ENCODE assay signal across 22 cellular contexts in the genomic region with DNA sequence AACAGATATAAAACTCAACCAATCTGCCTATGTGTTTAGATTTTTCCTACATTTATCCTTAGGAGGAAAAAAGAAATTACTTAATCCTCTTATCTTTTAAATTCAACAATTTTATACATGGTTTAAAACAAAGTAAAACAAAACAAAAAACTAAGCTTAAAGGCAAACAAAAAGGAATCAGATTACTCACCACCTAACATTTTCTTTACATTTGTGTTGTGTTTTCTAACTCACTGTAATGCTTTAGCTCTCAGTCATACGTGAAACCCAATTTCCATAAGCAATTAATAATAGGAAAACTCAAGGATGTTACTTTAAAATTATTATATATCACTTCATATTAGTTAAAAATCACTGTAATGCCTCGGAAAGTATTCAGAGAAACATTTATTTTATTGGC. TPM values are rescaled to one million over a fixed set of nuclear protein-coding genes. Genes with fewer than 3 reads are reported as not detected.
"Had no signal": no experiment of that assay in that cellular context is flagged by ENCODE, and none has a peak within 500 bp of the region (broad histone marks: within the 10 kb centered on the region; RNA-seq: fewer than 3 reads in every experiment).

No MANE protein-coding gene starts in this region.

- H3K4me1 ChIP-seq: lower lobe of right lung, testis, uterus had no signal

- H3K36me3 ChIP-seq: gastroesophageal sphincter, lower lobe of right lung, sigmoid colon, uterus had no signal

- ATAC-seq: gastroesophageal sphincter, left colon, lower lobe of right lung had no signal

- H3K4me3 Mint-ChIP-seq: activated B cell treated with CpG ODN at 0.5 μM for 24 hours; activated CD4-positive, alpha-beta memory T cell treated with anti-CD3 and anti-CD28 coated beads for 36 hours; activated naive CD8-positive, alpha-beta T cell treated with anti-CD3 and anti-CD28 coated beads, Interleukin-2, amount 10 ng/mL, durations not matched to agents 7 days and 5 days; naive B cell had no signal

- H3K27ac Mint-ChIP-seq: activated B cell treated with CpG ODN at 0.5 μM for 24 hours; activated CD4-positive, alpha-beta memory T cell treated with anti-CD3 and anti-CD28 coated beads for 36 hours; activated naive CD8-positive, alpha-beta T cell treated with anti-CD3 and anti-CD28 coated beads, Interleukin-2, amount 10 ng/mL, durations not matched to agents 7 days and 5 days; naive B cell had no signal

- H3K27me3 ChIP-seq: testis had no signal

- H3K4me3 ChIP-seq: gastroesophageal sphincter, lower lobe of right lung, sigmoid colon, testis, uterus had no signal

- H3K9me3 ChIP-seq: gastroesophageal sphincter, lower lobe of right lung, sigmoid colon, testis, uterus had no signal

- H3K36me3 Mint-ChIP-seq: activated naive CD8-positive, alpha-beta T cell treated with anti-CD3 and anti-CD28 coated beads, Interleukin-2, amount 10 ng/mL, durations not matched to agents 7 days and 5 days had no signal

- H3K27ac ChIP-seq: gastroesophageal sphincter, lower lobe of right lung, sigmoid colon, testis, uterus had no signal

- DNase-seq: activated B cell treated with CpG ODN at 0.5 μM for 24 hours; activated CD4-positive, alpha-beta memory T cell treated with anti-CD3 and anti-CD28 coated beads for 36 hours; activated CD4-positive, alpha-beta T cell treated with anti-CD3 and anti-CD28 coated beads for 4 hours; activated naive CD4-positive, alpha-beta T cell treated with Interleukin-2 at 50 U/mL for 16 hours; activated naive CD8-positive, alpha-beta T cell treated with anti-CD3 and anti-CD28 coated beads, Interleukin-2, amount 10 ng/mL, durations not matched to agents 7 days and 5 days; activated T-cell treated with anti-CD3 and anti-CD28 coated beads, Interleukin-2, amount 50 U/mL, for 48 hours; amniotic stem cell; cerebellar nuclear complex; left colon; lower lobe of right lung; naive B cell; occipital lobe; posterior cingulate gyrus; sigmoid colon; stimulated activated CD4-positive, alpha-beta T cell treated with anti-CD3 and anti-CD28 coated beads, Interleukin-4, amount 100 ng/mL, for 1 hour; stimulated activated naive CD4-positive, alpha-beta T cell; T-helper 1 cell; testis; trophoblast cell; uterus had no signal

- H3K9me3 Mint-ChIP-seq: activated B cell treated with CpG ODN at 0.5 μM for 24 hours; activated CD4-positive, alpha-beta memory T cell treated with anti-CD3 and anti-CD28 coated beads for 36 hours; activated naive CD8-positive, alpha-beta T cell treated with anti-CD3 and anti-CD28 coated beads, Interleukin-2, amount 10 ng/mL, durations not matched to agents 7 days and 5 days had no signal

RNA-seq across cellular contexts. Expression of gene IRX5, which starts 6.7 kb away (rescaled TPM):
- total RNA-seq: activated B cell treated with CpG ODN at 0.5 μM for 24 hours; activated naive CD8-positive, alpha-beta T cell treated with anti-CD3 and anti-CD28 coated beads, Interleukin-2, amount 10 ng/mL, durations not matched to agents 7 days and 5 days; left colon; mesenteric fat pad; sigmoid colon had no signal
- polyA plus RNA-seq: sigmoid colon had no signal
